Comparison of ENCODE assay signal across 8 cellular contexts in genomic region chr17:64965826-64966283, GRCh38. TPM values are rescaled to one million over a fixed set of nuclear protein-coding genes. Genes with fewer than 3 reads are reported as not detected.
A peak's percentile ranks its signal among the peaks of the same experiment; 100 is the strongest.
DNase-seq lines count a peak whose midpoint lies in the region; ATAC-seq, FAIRE-seq and TF ChIP-seq lines count a peak whose summit lies in the region.
"Not testable (repeated sequence)": the region's sequence is repeated elsewhere in the genome, so short reads cannot be mapped to it uniquely, and the experiment has no call there.

No MANE protein-coding gene starts in this region.

- not testable (repeated sequence) for H3K36me3 ChIP-seq in right lobe of liver

- H3K27me3 Mint-ChIP-seq in dendritic cell treated with granulocyte-macrophage colony-stimulating factor and Interleukin-4, amounts not matched to agents 40 ng/mL and 50 ng/mL, for 4 days = not testable (repeated sequence)

- TF ChIP-seq POLR2A in right lobe of liver (IDR thresholded peaks at IDR 0.05) = peak; percentile 58

- H3K9me3 ChIP-seq in right lobe of liver = not testable (repeated sequence)

- peak; percentile 60 for TF ChIP-seq CTCF in C4-2B (conservative IDR thresholded peaks at IDR 0.05)
- TF ChIP-seq CTCF in right lobe of liver (IDR thresholded peaks at IDR 0.05) = peak; percentile 24 to 39 (median 34)

- not testable (repeated sequence) for H3K36me3 Mint-ChIP-seq in dendritic cell treated with granulocyte-macrophage colony-stimulating factor and Interleukin-4, amounts not matched to agents 40 ng/mL and 50 ng/mL, for 4 days (ENCODE audit: low read depth)

- H3K9me3 Mint-ChIP-seq in dendritic cell treated with granulocyte-macrophage colony-stimulating factor and Interleukin-4, amounts not matched to agents 40 ng/mL and 50 ng/mL, for 4 days = not testable (repeated sequence)

- 0% methylated on average over 4 of the region's 40 CpGs for WGBS in right lobe of liver (ENCODE audit: insufficient coverage, low coverage, low lambda C conversion rate, missing lambda C conversion rate)

- H3K27me3 ChIP-seq in right lobe of liver = not testable (repeated sequence)

- intact Hi-C loops in dendritic cell treated with granulocyte-macrophage colony-stimulating factor and Interleukin-4, amounts not matched to agents 40 ng/mL and 50 ng/mL, for 4 days (cut with micrococcal nuclease) = loop anchor here (10.0 kb wide), 1 partner anchor 239 kb away; no protein-coding TSS in a partner anchor
- intact Hi-C loops in right lobe of liver (cut with DNase I) = not testable (repeated sequence)

- peaks cover 17% of the 10 kb centered on the region for H3K4me1 Mint-ChIP-seq in dendritic cell treated with granulocyte-macrophage colony-stimulating factor and Interleukin-4, amounts not matched to agents 40 ng/mL and 50 ng/mL, for 4 days (ENCODE audit: low read depth)

- H3K4me1 ChIP-seq in right lobe of liver = peaks cover 0 to 21% (median 9%) of the 10 kb centered on the region in 4 donors

- DNase-seq in GM19239 (ENCODE audit: insufficient read length, low spot score) (peak; percentile 43), NCI-H524 treated with DMSO at 0.1 percent for 48 hours (lab: John Stamatoyannopoulos, UW) (peak; percentile 34), right lobe of liver (peak; percentile 75 to 82 (median 75))
- peak; percentile 86 for DNase-seq in activated CD4-positive, alpha-beta T cell treated with anti-CD3 and anti-CD28 coated beads, Interleukin-2, amount 50 U/mL, for 1 hour
- peak; percentile 71 for DNase-seq in stimulated activated CD4-positive, alpha-beta T cell treated with anti-CD3 and anti-CD28 coated beads, Interleukin-4, amount 100 ng/mL, for 1 hour

- peak overlapping the region; percentile 86 for H3K27ac Mint-ChIP-seq in dendritic cell treated with granulocyte-macrophage colony-stimulating factor and Interleukin-4, amounts not matched to agents 40 ng/mL and 50 ng/mL, for 4 days

- H3K27ac ChIP-seq in C4-2B = peak overlapping the region; percentile 84
- peak overlapping the region; percentile 31 to 71 (median 61) for H3K27ac ChIP-seq in right lobe of liver

- peak overlapping the region; percentile 6 to 49 (median 42) for H3K4me3 ChIP-seq in right lobe of liver

- H3K4me3 Mint-ChIP-seq in dendritic cell treated with granulocyte-macrophage colony-stimulating factor and Interleukin-4, amounts not matched to agents 40 ng/mL and 50 ng/mL, for 4 days = peak overlapping the region; percentile 78

- ATAC-seq in HG03175 (IDR thresholded peaks at IDR 0.05; ENCODE audit: unreplicated experiment) = peak; percentile 91
- peak; percentile 91 to 97 (median 95) for ATAC-seq in right lobe of liver

- FAIRE-seq in GM19239 (lab: Jason Lieb, UNC) = peak; percentile 99

RNA-seq across cellular contexts. Expression of gene LRRC37A3, which starts 46.6 kb away (rescaled TPM):
- total RNA-seq in right lobe of liver = 1 to 10 TPM; 2.0 to 4.2 (median 3.5) TPM

Comparison
In these comparisons a context has a peak if more than half of its experiments do, and no peak if none do; other contexts are left out.
1. Peak in every context shown above with its lines: DNase-seq, ATAC-seq, H3K4me3 ChIP-seq and H3K27ac ChIP-seq.
2. DNase-seq: peak in every context shown above with its lines; median percentile 86 in activated CD4-positive, alpha-beta T cell treated with anti-CD3 and anti-CD28 coated beads, Interleukin-2, amount 50 U/mL, for 1 hour; 75 in right lobe of liver; 71 in stimulated activated CD4-positive, alpha-beta T cell treated with anti-CD3 and anti-CD28 coated beads, Interleukin-4, amount 100 ng/mL, for 1 hour; 43 in GM19239; 34 in NCI-H524 treated with DMSO at 0.1 percent for 48 hours.